In the genomic region with DNA sequence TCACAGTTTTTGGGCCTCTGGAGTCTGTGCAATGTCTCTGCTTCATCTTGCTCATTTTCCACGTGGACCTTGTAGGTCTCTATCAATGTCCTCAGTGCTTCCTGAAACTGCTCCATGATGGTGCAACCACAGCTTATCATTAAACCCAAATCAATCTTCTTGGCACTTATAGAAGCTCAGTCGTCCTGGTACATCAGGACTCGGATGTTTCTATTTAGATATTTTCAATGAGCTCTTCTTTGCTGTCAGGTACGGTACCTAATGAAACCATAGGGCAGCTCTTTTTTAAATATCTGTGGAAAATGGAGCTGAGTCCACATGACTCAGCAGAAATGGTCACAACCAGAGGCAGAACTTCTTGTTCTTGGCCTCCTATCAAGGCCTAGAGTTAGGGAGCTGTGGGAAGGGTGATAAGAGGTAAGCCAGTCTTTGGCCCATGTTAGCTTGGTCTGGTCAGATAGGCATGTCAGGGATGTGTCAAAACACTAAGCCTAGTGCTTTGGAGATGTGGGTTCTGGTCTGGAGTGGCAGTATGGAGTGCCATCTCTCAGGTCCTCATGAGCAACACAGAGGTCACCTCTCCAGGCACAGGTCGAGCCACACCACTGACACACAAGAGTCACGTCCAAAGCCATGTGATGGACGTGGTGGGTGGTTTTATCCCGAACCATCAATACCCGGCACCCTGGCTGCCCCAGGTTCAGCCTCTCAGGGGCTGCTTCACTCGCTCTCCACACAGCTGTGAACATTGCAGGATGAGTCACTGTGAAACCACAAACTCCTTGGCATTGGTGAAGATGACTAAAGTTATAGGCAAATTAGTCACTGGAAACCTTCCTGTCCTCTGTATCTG, we compare ENCODE assay signal across 8 cellular contexts.
DNase-seq lines count a peak whose midpoint lies in the region; ATAC-seq, FAIRE-seq and TF ChIP-seq lines count a peak whose summit lies in the region.

No MANE protein-coding gene starts in this region.

- H3K27ac Mint-ChIP-seq in T-helper 2 cell treated with Interferon-gamma antibody and Interleukin-4, amounts not matched to agents 5 μg/mL and 100 μg/mL, for 36 hours, result peak overlapping the region; percentile 35
- H3K27ac Mint-ChIP-seq in stimulated activated effector memory CD8-positive, alpha-beta T cell treated with anti-CD3 and anti-CD28 coated beads, Interleukin-12 subunit alpha, Interleukin-12 subunit beta, amount 100 ng/mL, for 72 hours, result peak overlapping the region; percentile 74

- H3K36me3 ChIP-seq in K562 (ENCODE audit: control insufficient read depth, insufficient read depth, low read length), result peaks cover 22% of the 10 kb centered on the region; the same call in 2 of the 3 replicates

- H3K4me3 ChIP-seq in K562, result no peak overlapping the region

- H3K9me1 ChIP-seq in K562 (ENCODE audit: control insufficient read depth, insufficient read depth, low read length), result peaks cover 5% of the 10 kb centered on the region

- H3K9ac ChIP-seq in K562 (ENCODE audit: insufficient read depth in 1 of 2, low read depth in 2 of 2, low read length in 2 of 2), result peak overlapping the region in 1 of 2 experiments; percentile 58; a peak in 3 of 4 replicates

- H3K27me3 Mint-ChIP-seq in T-helper 2 cell treated with Interferon-gamma antibody and Interleukin-4, amounts not matched to agents 5 μg/mL and 100 μg/mL, for 36 hours (ENCODE audit: low read depth), result peaks cover 4% of the 10 kb centered on the region

- peak overlapping the region; percentile 73 for H2AFZ ChIP-seq in K562 (ENCODE audit: low read depth, low read length)

- CTCF ChIA-PET in K562 (lab: Yijun Ruan, JAX; ENCODE audit: low intra/inter-chr PET ratio), result no interaction called here

- H3K4me1 ChIP-seq in K562 (replicated peaks in 1 of 2; ENCODE audit: control insufficient read depth in 2 of 2, insufficient read depth in 2 of 2, low read length in 2 of 2), result peaks cover 28 to 69% of the 10 kb centered on the region in 2 experiments

- peak overlapping the region; percentile 43 for H3K27ac ChIP-seq in C4-2B
- H3K27ac ChIP-seq in K562 (ENCODE audit: extremely low read depth, low read depth, low read length), result peak overlapping the region; percentile 85

- H3K9me3 ChIP-seq in K562 (replicated peaks; ENCODE audit: control insufficient read depth, insufficient read depth, low read depth, low read length), result peaks cover 15% of the 10 kb centered on the region

- intact Hi-C loops in K562 (cut with micrococcal nuclease), result loop anchor here (1.0 to 5.0 kb wide), 5 partner anchors 61 to 139 kb away; partner anchors contain the start of gene HIPK2

- in situ Hi-C loops in K562 (cut with MboI), result no loop called here

- TF ChIP-seq EP300 in K562 (IDR thresholded peaks at IDR 0.05; ENCODE audit: low read length), result peak; percentile 92

- no TSS peak for BruUV-seq in K562 (replicated peaks; lab: Mats Ljungman, UMichigan)

- peak; percentile 60 for TF ChIP-seq POLR2A in K562 (conservative IDR thresholded peaks at IDR 0.05)

- H3K27me3 ChIP-seq in K562 (ENCODE audit: control insufficient read depth in 2 of 2, insufficient read depth in 2 of 2, low read length in 2 of 2), result no peaks in the 10 kb centered on the region

- no peaks in the 10 kb centered on the region for H3K36me3 Mint-ChIP-seq in T-helper 2 cell treated with Interferon-gamma antibody and Interleukin-4, amounts not matched to agents 5 μg/mL and 100 μg/mL, for 36 hours (ENCODE audit: low read depth)
- H3K36me3 Mint-ChIP-seq in stimulated activated effector memory CD8-positive, alpha-beta T cell treated with anti-CD3 and anti-CD28 coated beads, Interleukin-12 subunit alpha, Interleukin-12 subunit beta, amount 100 ng/mL, for 72 hours, result no peaks in the 10 kb centered on the region

- FAIRE-seq in K562 (lab: Jason Lieb, UNC), result peak; percentile 98

- peak overlapping the region; percentile 67 for H3K4me2 ChIP-seq in K562 (ENCODE audit: insufficient read depth, low read length)

- no peaks in the 10 kb centered on the region; the same call in 2 of the 3 replicates for H3K79me2 ChIP-seq in K562 (ENCODE audit: control insufficient read depth, insufficient read depth, low read length)

- ATAC-seq in GM19467 (IDR thresholded peaks at IDR 0.05; ENCODE audit: unreplicated experiment) (peak; percentile 80), HG03565 (IDR thresholded peaks at IDR 0.05; ENCODE audit: unreplicated experiment) (peak; percentile 86), K562 (peak; percentile 87)
- peak; percentile 98 for ATAC-seq in stimulated activated effector memory CD8-positive, alpha-beta T cell treated with anti-CD3 and anti-CD28 coated beads, Interleukin-12 subunit alpha, Interleukin-12 subunit beta, amount 100 ng/mL, for 72 hours

- peaks cover 17% of the 10 kb centered on the region for H3K4me1 Mint-ChIP-seq in T-helper 2 cell treated with Interferon-gamma antibody and Interleukin-4, amounts not matched to agents 5 μg/mL and 100 μg/mL, for 36 hours (ENCODE audit: low read depth)
- peaks cover 27% of the 10 kb centered on the region for H3K4me1 Mint-ChIP-seq in stimulated activated effector memory CD8-positive, alpha-beta T cell treated with anti-CD3 and anti-CD28 coated beads, Interleukin-12 subunit alpha, Interleukin-12 subunit beta, amount 100 ng/mL, for 72 hours

- POLR2A ChIA-PET in K562 (lab: Yijun Ruan, JAX), result interaction anchor here (0.6 to 1.5 kb wide), 9 partner anchors 9 to 137 kb away, joined by 3 to 9 read pairs (median 3); no protein-coding TSS in a partner anchor

- peak; percentile 1 to 17; a peak in 2 of 4 replicates for TF ChIP-seq RAD21 in K562 (CRISPR knock-in tag; conservative IDR thresholded peaks at IDR 0.05 in 1 of 2, IDR thresholded peaks at IDR 0.05 in 1 of 2)

- H3K9me3 Mint-ChIP-seq in T-helper 2 cell treated with Interferon-gamma antibody and Interleukin-4, amounts not matched to agents 5 μg/mL and 100 μg/mL, for 36 hours, result no peaks in the 10 kb centered on the region
- no peaks in the 10 kb centered on the region for H3K9me3 Mint-ChIP-seq in stimulated activated effector memory CD8-positive, alpha-beta T cell treated with anti-CD3 and anti-CD28 coated beads, Interleukin-12 subunit alpha, Interleukin-12 subunit beta, amount 100 ng/mL, for 72 hours

- DNase-seq in T-helper 2 cell treated with Interferon-gamma antibody and Interleukin-4, amounts not matched to agents 5 μg/mL and 100 μg/mL, for 36 hours (ENCODE audit: low spot score), result peak; percentile 84
- DNase-seq in K562 (ENCODE audit: extremely low read depth in 1 of 4, low spot score in 3 of 4) (peak; percentile 93 to 99 (median 95)), lung microvascular endothelial cell (ENCODE audit: low read depth in 2 of 2) (peak; percentile 17 to 97), NCI-H748 (lab: John Stamatoyannopoulos, UW; ENCODE audit: unreplicated experiment) (no peak)
- DNase-seq in stimulated activated effector memory CD8-positive, alpha-beta T cell treated with anti-CD3 and anti-CD28 coated beads, Interleukin-12 subunit alpha, Interleukin-12 subunit beta, amount 100 ng/mL, for 72 hours (ENCODE audit: low spot score in 2 of 2), result peak; percentile 51 to 85

- H3K4me3 Mint-ChIP-seq in T-helper 2 cell treated with Interferon-gamma antibody and Interleukin-4, amounts not matched to agents 5 μg/mL and 100 μg/mL, for 36 hours, result peak overlapping the region; percentile 7
- peak overlapping the region; percentile 30 for H3K4me3 Mint-ChIP-seq in stimulated activated effector memory CD8-positive, alpha-beta T cell treated with anti-CD3 and anti-CD28 coated beads, Interleukin-12 subunit alpha, Interleukin-12 subunit beta, amount 100 ng/mL, for 72 hours

- WGBS in K562 (ENCODE audit: insufficient coverage, low coverage, missing lambda C conversion rate), result 6% methylated on average over 10 of the region's 10 CpGs

- no peak for TF ChIP-seq CTCF in C4-2B (conservative IDR thresholded peaks at IDR 0.05)
- no peak for TF ChIP-seq CTCF in K562 (IDR thresholded peaks at IDR 0.05 in 2 of 3, conservative IDR thresholded peaks at IDR 0.05 in 1 of 3; ENCODE audit: insufficient read depth in 2 of 3, low read depth in 1 of 3, low read length in 3 of 3)

- no peaks in the 10 kb centered on the region for H4K20me1 ChIP-seq in K562 (replicated peaks; ENCODE audit: control insufficient read depth, insufficient read depth, low read length)

TF ChIP-seq in K562, 482 proteins besides CTCF, POLR2A, EP300 and RAD21 (continues in another document):
- TF ChIP-seq MECOM (CRISPR knock-in tag; IDR thresholded peaks at IDR 0.05) (peak; percentile 88), CCAR2 (IDR thresholded peaks at IDR 0.05; ENCODE audit: low read depth, low read length) (no peak), POLR2AphosphoS5 (IDR thresholded peaks at IDR 0.05; ENCODE audit: control insufficient read depth, insufficient read depth, low read depth, low read length) (peak; percentile 95), KLF10 (CRISPR knock-in tag; IDR thresholded peaks at IDR 0.05) (no peak), STAT5A (IDR thresholded peaks at IDR 0.05; ENCODE audit: borderline replicate concordance, low read length) (peak; percentile 83; the same call in 1 of the 2 replicates), ATF1 (CRISPR knock-in tag; IDR thresholded peaks at IDR 0.05) (no peak), ATF1 (tag; IDR thresholded peaks at IDR 0.05) (peak; percentile 55; the same call in 1 of the 2 replicates), MITF (IDR thresholded peaks at IDR 0.05) (no peak), EP400 (IDR thresholded peaks at IDR 0.05) (peak; percentile 83)
- TF ChIP-seq, protein P1, sequence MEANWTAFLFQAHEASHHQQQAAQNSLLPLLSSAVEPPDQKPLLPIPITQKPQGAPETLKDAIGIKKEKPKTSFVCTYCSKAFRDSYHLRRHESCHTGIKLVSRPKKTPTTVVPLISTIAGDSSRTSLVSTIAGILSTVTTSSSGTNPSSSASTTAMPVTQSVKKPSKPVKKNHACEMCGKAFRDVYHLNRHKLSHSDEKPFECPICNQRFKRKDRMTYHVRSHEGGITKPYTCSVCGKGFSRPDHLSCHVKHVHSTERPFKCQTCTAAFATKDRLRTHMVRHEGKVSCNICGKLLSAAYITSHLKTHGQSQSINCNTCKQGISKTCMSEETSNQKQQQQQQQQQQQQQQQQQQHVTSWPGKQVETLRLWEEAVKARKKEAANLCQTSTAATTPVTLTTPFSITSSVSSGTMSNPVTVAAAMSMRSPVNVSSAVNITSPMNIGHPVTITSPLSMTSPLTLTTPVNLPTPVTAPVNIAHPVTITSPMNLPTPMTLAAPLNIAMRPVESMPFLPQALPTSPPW (CRISPR knock-in tag; IDR thresholded peaks at IDR 0.05), result peak; percentile 44; the same call in 1 of the 2 replicates
